In the genomic region with DNA sequence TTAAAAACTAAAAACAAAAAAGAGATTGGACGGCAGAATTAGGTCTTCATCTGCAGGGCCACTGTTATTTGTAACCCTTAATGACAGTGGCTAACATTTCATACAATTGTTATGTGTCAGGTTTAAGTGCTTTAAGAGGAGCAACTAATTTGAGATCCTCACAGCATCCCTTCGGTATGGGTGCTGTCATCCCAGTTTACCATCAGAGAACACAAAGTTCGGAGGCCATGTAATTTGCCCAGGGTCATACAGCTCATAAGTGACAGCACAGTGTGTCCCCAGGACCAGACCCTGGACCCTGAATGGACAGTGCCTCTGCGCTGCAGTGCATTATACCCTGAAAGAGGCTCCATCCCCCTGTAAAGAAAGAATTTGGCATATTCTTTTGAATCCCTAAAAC, we compare ENCODE assay signal across 27 cellular contexts.
A peak's percentile ranks its signal among the peaks of the same experiment; 100 is the strongest.
DNase-seq lines count a peak whose midpoint lies in the region; ATAC-seq and TF ChIP-seq lines count a peak whose summit lies in the region.
"Had no signal": no experiment of that assay in that cellular context is flagged by ENCODE, and none has a peak within 500 bp of the region (broad histone marks: within the 10 kb centered on the region; RNA-seq: fewer than 3 reads in every experiment).

No MANE protein-coding gene starts in this region.

- H3K4me3 Mint-ChIP-seq in progenitor cell of endocrine pancreas (ENCODE audit: low read depth): no peak overlapping the region
- H3K4me3 Mint-ChIP-seq in activated naive CD8-positive, alpha-beta T cell treated with anti-CD3 and anti-CD28 coated beads for 36 hours: no peak overlapping the region
- H3K4me3 Mint-ChIP-seq: activated naive CD8-positive, alpha-beta T cell; activated T-helper 17 cell treated with anti-CD3 and anti-CD28 coated beads, Interleukin-2, amount 50 U/mL, for 72 hours; nephron progenitor cell had no signal

- no peaks in the 10 kb centered on the region for H3K9me3 Mint-ChIP-seq in progenitor cell of endocrine pancreas (ENCODE audit: low read depth)
- H3K9me3 Mint-ChIP-seq in activated naive CD8-positive, alpha-beta T cell treated with anti-CD3 and anti-CD28 coated beads for 36 hours: no peaks in the 10 kb centered on the region
- H3K9me3 Mint-ChIP-seq: activated T-helper 17 cell treated with anti-CD3 and anti-CD28 coated beads, Interleukin-2, amount 50 U/mL, for 72 hours; nephron progenitor cell had no signal

- no peak overlapping the region for H3K4me3 ChIP-seq in coronary artery
- H3K4me3 ChIP-seq: BLaER1, GM12878, left ventricle myocardium inferior, stomach had no signal

- peaks cover 23% of the 10 kb centered on the region for H3K4me1 Mint-ChIP-seq in progenitor cell of endocrine pancreas (ENCODE audit: low read depth)
- no peaks in the 10 kb centered on the region for H3K4me1 Mint-ChIP-seq in activated naive CD8-positive, alpha-beta T cell treated with anti-CD3 and anti-CD28 coated beads for 36 hours
- H3K4me1 Mint-ChIP-seq: activated T-helper 17 cell treated with anti-CD3 and anti-CD28 coated beads, Interleukin-2, amount 50 U/mL, for 72 hours had no signal

- ATAC-seq in left ventricle myocardium superior (peak; percentile 77), Right ventricle myocardium inferior (no peak), GM21381 (IDR thresholded peaks at IDR 0.05; ENCODE audit: unreplicated experiment) (no peak), HG02885 (IDR thresholded peaks at IDR 0.05; ENCODE audit: poor library complexity, unreplicated experiment) (no peak)
- ATAC-seq: activated T-helper 17 cell treated with anti-CD3 and anti-CD28 coated beads, Interleukin-2, amount 50 U/mL, for 72 hours; GM12878 had no signal

- peak overlapping the region; percentile 7 for H3K27ac Mint-ChIP-seq in progenitor cell of endocrine pancreas
- H3K27ac Mint-ChIP-seq in activated naive CD8-positive, alpha-beta T cell treated with anti-CD3 and anti-CD28 coated beads for 36 hours: no peak overlapping the region
- H3K27ac Mint-ChIP-seq: activated naive CD8-positive, alpha-beta T cell; activated T-helper 17 cell treated with anti-CD3 and anti-CD28 coated beads, Interleukin-2, amount 50 U/mL, for 72 hours; nephron progenitor cell had no signal

- intact Hi-C loops in left ventricle myocardium superior (cut with micrococcal nuclease): no loop called here
- intact Hi-C loops in Right ventricle myocardium inferior (cut with DNase I): loop anchor here (5.0 kb wide), 1 partner anchor 76 kb away; no protein-coding TSS in a partner anchor

- no peaks in the 10 kb centered on the region for H3K27me3 Mint-ChIP-seq in progenitor cell of endocrine pancreas
- no peaks in the 10 kb centered on the region for H3K27me3 Mint-ChIP-seq in activated naive CD8-positive, alpha-beta T cell treated with anti-CD3 and anti-CD28 coated beads for 36 hours
- H3K27me3 Mint-ChIP-seq: activated naive CD8-positive, alpha-beta T cell; activated T-helper 17 cell treated with anti-CD3 and anti-CD28 coated beads, Interleukin-2, amount 50 U/mL, for 72 hours had no signal

- H3K36me3 Mint-ChIP-seq in progenitor cell of endocrine pancreas (ENCODE audit: insufficient read depth): peaks cover 24% of the 10 kb centered on the region
- H3K36me3 Mint-ChIP-seq in activated naive CD8-positive, alpha-beta T cell treated with anti-CD3 and anti-CD28 coated beads for 36 hours: peaks cover 31% of the 10 kb centered on the region

- DNase-seq in left ventricle myocardium superior (no peak), Right ventricle myocardium inferior (ENCODE audit: missing footprints) (no peak), coronary artery (ENCODE audit: low spot score) (no peak), progenitor cell of endocrine pancreas (ENCODE audit: low spot score, unreplicated experiment) (no peak), SKM-1 (lab: John Stamatoyannopoulos, UW; ENCODE audit: unreplicated experiment) (no peak)
- DNase-seq in activated naive CD8-positive, alpha-beta T cell treated with anti-CD3 and anti-CD28 coated beads for 36 hours: no peak
- DNase-seq: ACHN; activated CD4-positive, alpha-beta T cell treated with anti-CD3 and anti-CD28 coated beads, Interleukin-2, amount 50 U/mL, for 48 hours; activated CD4-positive, CD25-positive, alpha-beta regulatory T cell; activated CD8-positive, alpha-beta memory T cell treated with anti-CD3 and anti-CD28 coated beads, Interleukin-2, amount 50 U/mL, for 4 hours; effector CD4-positive, alpha-beta T cell; foreskin fibroblast; hypothalamus; Karpas-422; left ventricle myocardium inferior; MV-4-11; NCI-H146; NCI-H526; nephron progenitor cell; stimulated activated CD8-positive, alpha-beta memory T cell treated with anti-CD3 and anti-CD28 coated beads, Interleukin-4, amount 100 ng/mL, for 48 hours; stomach had no signal

- peak overlapping the region; percentile 74 to 88 for H3K27ac ChIP-seq in coronary artery
- H3K27ac ChIP-seq: BLaER1, left ventricle myocardium inferior had no signal

- TF ChIP-seq CTCF in coronary artery (IDR thresholded peaks at IDR 0.05) (no peak), progenitor cell of endocrine pancreas (IDR thresholded peaks at IDR 0.05; ENCODE audit: unreplicated experiment) (no peak)
